In the genomic region with DNA sequence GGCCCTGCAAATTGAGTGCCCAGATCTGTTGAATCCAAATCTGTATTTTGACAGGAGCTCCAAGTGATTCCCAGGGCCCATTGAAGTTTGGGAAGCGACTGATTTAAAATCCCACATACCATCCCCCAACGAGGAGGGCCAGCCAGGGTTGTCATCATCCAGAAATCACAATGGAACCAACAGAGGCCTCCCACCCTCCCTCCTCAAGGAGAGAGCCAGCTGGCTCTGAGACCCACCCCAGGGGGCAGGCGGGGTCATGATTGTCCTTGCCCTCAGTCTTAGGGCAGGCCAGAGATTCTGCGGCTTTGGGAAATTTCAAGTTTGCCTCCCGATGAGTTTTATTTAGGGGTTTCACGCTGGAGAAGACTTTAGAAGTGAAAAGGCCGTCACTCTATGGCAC, we compare ENCODE assay signal across 26 cellular contexts.
DNase-seq lines count a peak whose midpoint lies in the region; ATAC-seq and TF ChIP-seq lines count a peak whose summit lies in the region.
"Had no signal": no experiment of that assay in that cellular context is flagged by ENCODE, and none has a peak within 500 bp of the region (broad histone marks: within the 10 kb centered on the region; RNA-seq: fewer than 3 reads in every experiment).

No MANE protein-coding gene starts in this region.

- H3K36me3 ChIP-seq in SJCRH30, result no peaks in the 10 kb centered on the region
- H3K36me3 ChIP-seq: BLaER1 treated with 17β-estradiol and CSF1 and Interleukin-3, amounts not matched to agents 10 nM and 100 nM had no signal

- no peak for TF ChIP-seq CTCF in nephron progenitor cell (IDR thresholded peaks at IDR 0.05)

- 57% methylated on average over 7 of the region's 7 CpGs for WGBS in right cardiac atrium

- peaks cover 55% of the 10 kb centered on the region for H3K27me3 Mint-ChIP-seq in nephron progenitor cell (ENCODE audit: low read depth, poor library complexity)

- ATAC-seq in right cardiac atrium (peak; percentile 45 to 82), sciatic nerve (peak; percentile 66), HG03520 (IDR thresholded peaks at IDR 0.05; ENCODE audit: unreplicated experiment) (no peak)
- ATAC-seq: HepG2, Panc1, SK-N-SH treated with all-trans-retinoic acid at 6 μM for 48 hours had no signal

- H3K27ac Mint-ChIP-seq in nephron progenitor cell, result no peak overlapping the region
- H3K27ac Mint-ChIP-seq: CD4-positive, alpha-beta T cell had no signal

- H3K9me3 ChIP-seq in SJCRH30 (replicated peaks), result no peaks in the 10 kb centered on the region
- H3K9me3 ChIP-seq in right cardiac atrium (ENCODE audit: control insufficient read depth, low read length), result no peaks in the 10 kb centered on the region
- H3K9me3 ChIP-seq: BLaER1 treated with 17β-estradiol and CSF1 and Interleukin-3, amounts not matched to agents 10 nM and 100 nM had no signal

- DNase-seq in ELF-1 (ENCODE audit: low read depth, low spot score), result peak; percentile 28
- no peak for DNase-seq in SJCRH30
- DNase-seq in right cardiac atrium, result peak in 2 of 3 donors; percentile 79 to 85
- DNase-seq in sciatic nerve (ENCODE audit: low spot score), result no peak
- DNase-seq in nephron progenitor cell, result no peak
- DNase-seq in DMS153 (lab: John Stamatoyannopoulos, UW), result no peak
- DNase-seq: AML-193; CD4-positive, alpha-beta T cell; DMS79; EL; GF-D8; Karpas-422; NCI-H1092 treated with DMSO at 0.1 percent for 48 hours; NCI-H1436; NCI-H187; NCI-H2081 treated with DMSO at 0.1 percent for 48 hours; NCI-H2171; NCI-H226; NCI-H510A; NCI-H69 had no signal

- intact Hi-C loops in right cardiac atrium (cut with DNase I), result no loop called here
- intact Hi-C loops in sciatic nerve (cut with DNase I), result no loop called here

- H3K4me1 Mint-ChIP-seq in nephron progenitor cell, result peaks cover 65% of the 10 kb centered on the region

- peaks cover 58% of the 10 kb centered on the region for H3K4me1 ChIP-seq in SJCRH30
- no peaks in the 10 kb centered on the region for H3K4me1 ChIP-seq in right cardiac atrium (ENCODE audit: control insufficient read depth, insufficient read depth, low read length)

- no peaks in the 10 kb centered on the region for H3K9me3 Mint-ChIP-seq in nephron progenitor cell
- H3K9me3 Mint-ChIP-seq: CD4-positive, alpha-beta T cell had no signal

- H3K4me3 Mint-ChIP-seq in nephron progenitor cell, result no peak overlapping the region
- H3K4me3 Mint-ChIP-seq: CD4-positive, alpha-beta T cell had no signal

- H3K27me3 ChIP-seq in SJCRH30, result no peaks in the 10 kb centered on the region
- no peaks in the 10 kb centered on the region for H3K27me3 ChIP-seq in right cardiac atrium (ENCODE audit: control insufficient read depth, insufficient read depth)
- H3K27me3 ChIP-seq: BLaER1 treated with 17β-estradiol and CSF1 and Interleukin-3, amounts not matched to agents 10 nM and 100 nM had no signal

- no peaks in the 10 kb centered on the region for H3K36me3 Mint-ChIP-seq in nephron progenitor cell (ENCODE audit: low read depth)

- peak overlapping the region; percentile 61; the same call in 1 of the 2 replicates for H3K27ac ChIP-seq in SJCRH30
- H3K27ac ChIP-seq in right cardiac atrium (ENCODE audit: low read length), result no peak overlapping the region
- H3K27ac ChIP-seq: BLaER1 treated with 17β-estradiol and CSF1 and Interleukin-3, amounts not matched to agents 10 nM and 100 nM; RWPE1 had no signal

- H3K4me3 ChIP-seq in SJCRH30 (no peak overlapping the region), right cardiac atrium (ENCODE audit: low read length) (no peak overlapping the region)
- H3K4me3 ChIP-seq: BLaER1 treated with 17β-estradiol and CSF1 and Interleukin-3, amounts not matched to agents 10 nM and 100 nM had no signal

Comparison
In these comparisons a context has a peak if more than half of its experiments do, and no peak if none do; other contexts are left out.
1. DNase-seq: peak in ELF-1 (single experiment) and right cardiac atrium (2 of 3); none in SJCRH30 (0 of 2), sciatic nerve (single experiment), nephron progenitor cell (single experiment) and DMS153 (single experiment).